ENCODE assay signal across 1 cellular context in genomic region chr6:36908758-36909157, GRCh38.
A peak's percentile ranks its signal among the peaks of the same experiment; 100 is the strongest.
TF ChIP-seq lines count a peak whose summit lies in the region.

No MANE protein-coding gene starts in this region.

TF ChIP-seq in K562, 482 proteins besides CTCF, POLR2A, EP300 and RAD21 (continued from another document):
- TF ChIP-seq PBX2 (CRISPR knock-in tag; IDR thresholded peaks at IDR 0.05; ENCODE audit: low read depth) (no peak), PBX2 (tag; conservative IDR thresholded peaks at IDR 0.05; ENCODE audit: low read depth) (0 out of 2 replicates have a peak, but pooled peaks have one; percentile 27), REST (CRISPR knock-in tag; IDR thresholded peaks at IDR 0.05; ENCODE audit: low read depth) (no peak), SMARCC2 (IDR thresholded peaks at IDR 0.05; ENCODE audit: low read depth) (peak; percentile 51; the same call in 1 of the 2 replicates), ZNF354B (CRISPR knock-in tag; IDR thresholded peaks at IDR 0.05) (no peak), NR2C1 (IDR thresholded peaks at IDR 0.05) (no peak), NR2C1 (tag; IDR thresholded peaks at IDR 0.05) (0 out of 2 replicates have a peak, but pooled peaks have one; percentile 17), HDAC1 (IDR thresholded peaks at IDR 0.05) (peak in 1 of 2 experiments; percentile 39; a peak in 1 of 4 replicates), CREM (IDR thresholded peaks at IDR 0.05; ENCODE audit: low read depth) (peak; percentile 54; the same call in 1 of the 2 replicates), BACH1 (tag; IDR thresholded peaks at IDR 0.05) (0 out of 2 replicates have a peak, but pooled peaks have one; percentile 27), NBN (IDR thresholded peaks at IDR 0.05; ENCODE audit: low read depth) (no peak), CTBP1 (IDR thresholded peaks at IDR 0.05; ENCODE audit: borderline replicate concordance) (peak; percentile 90), ZBTB17 (CRISPR knock-in tag; IDR thresholded peaks at IDR 0.05) (no peak), SOX6 (IDR thresholded peaks at IDR 0.05) (peak; percentile 56), GATA2 (CRISPR knock-in tag; IDR thresholded peaks at IDR 0.05) (peak; percentile 50; the same call in 1 of the 2 replicates), JUN (IDR thresholded peaks at IDR 0.05; ENCODE audit: borderline replicate concordance, low read depth, low read length) (peak; percentile 78; the same call in 1 of the 2 replicates), JUN (CRISPR knock-in tag; IDR thresholded peaks at IDR 0.05; ENCODE audit: borderline replicate concordance) (no peak), TEAD4 (IDR thresholded peaks at IDR 0.05; ENCODE audit: low read length) (peak; percentile 50; the same call in 1 of the 2 replicates), TEAD4 (CRISPR knock-in tag; IDR thresholded peaks at IDR 0.05; ENCODE audit: borderline replicate concordance) (no peak), MAFK (IDR thresholded peaks at IDR 0.05; ENCODE audit: low read length) (peak; percentile 77), SMARCA4 (IDR thresholded peaks at IDR 0.05) (peak; percentile 81), EP400 (IDR thresholded peaks at IDR 0.05) (0 out of 2 replicates have a peak, but pooled peaks have one; percentile 23), MEIS2 (IDR thresholded peaks at IDR 0.05; ENCODE audit: partially characterized antibody) (peak; percentile 30), RCOR1 (IDR thresholded peaks at IDR 0.05; ENCODE audit: borderline replicate concordance in 1 of 2, low read depth in 2 of 2, low read length in 2 of 2) (peak in 1 of 2 experiments; percentile 56; a peak in 1 of 4 replicates)
